ENCODE assay signal across 1 cellular context in genomic region chr6:56335733-56336132, GRCh38.
TF ChIP-seq lines count a peak whose summit lies in the region.

No MANE protein-coding gene starts in this region.

TF ChIP-seq in endothelial cell of umbilical vein, 7 proteins besides CTCF, POLR2A, EP300 and RAD21 (continued from another document):
- no peak for TF ChIP-seq GATA2 (IDR thresholded peaks at IDR 0.05; ENCODE audit: insufficient read depth, insufficient read length, low read depth, low read length)
- no peak for TF ChIP-seq MYC (IDR thresholded peaks at IDR 0.05; ENCODE audit: low read depth, low read length)
